1 cellular context compared by ENCODE assay signal in genomic region chr9:133708123-133708769, GRCh38.
TF ChIP-seq lines count a peak whose summit lies in the region.

No MANE protein-coding gene starts in this region.

TF ChIP-seq in IMR-90, 13 proteins besides CTCF, POLR2A, EP300 and RAD21 (continued from another document):
- TF ChIP-seq SMC3 (IDR thresholded peaks at IDR 0.05; ENCODE audit: low read depth, low read length) (no peak), MXI1 (IDR thresholded peaks at IDR 0.05; ENCODE audit: borderline replicate concordance, low read depth, low read length) (no peak), BHLHE40 (IDR thresholded peaks at IDR 0.05; ENCODE audit: low read depth, low read length) (no peak), CEBPB (IDR thresholded peaks at IDR 0.05; ENCODE audit: low read depth, low read length) (no peak)
TF ChIP-seq in IMR-90: peak in this region for 0.
